Comparison of ENCODE assay signal across 20 cellular contexts in the genomic region with DNA sequence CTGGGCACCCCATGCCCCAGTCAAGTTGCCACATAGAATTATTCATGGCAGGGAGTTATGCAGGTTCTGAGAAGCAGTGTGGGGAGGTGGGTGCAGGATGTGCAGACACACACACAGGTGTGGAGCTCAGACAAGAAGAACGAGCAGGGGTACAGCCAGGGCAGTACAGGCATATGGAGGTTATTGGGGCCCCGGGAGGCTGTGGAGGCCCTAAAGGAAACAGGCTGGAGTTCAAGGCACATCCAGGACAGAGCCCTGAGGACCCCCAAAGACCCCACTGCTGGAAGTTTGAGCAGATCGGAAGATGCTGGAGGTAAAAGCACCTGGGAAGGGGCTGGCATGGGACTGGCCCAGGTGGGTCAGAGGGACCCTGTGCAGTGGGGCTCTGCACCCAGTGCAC.
"Had no signal": no experiment of that assay in that cellular context is flagged by ENCODE, and none has a peak within 500 bp of the region (broad histone marks: within the 10 kb centered on the region; RNA-seq: fewer than 3 reads in every experiment).

No MANE protein-coding gene starts in this region.

- DNase-seq: Kasumi-1, KG1, MM.1S, NCI-H1092 treated with DMSO at 0.1 percent for 48 hours, NCI-H1436, NCI-H187, NCI-H2029, NCI-H2081 treated with DMSO at 0.1 percent for 48 hours, NCI-H2171, NCI-H226, NCI-H446, NCI-H510A, NCI-H524 treated with DMSO at 0.1 percent for 48 hours, NCI-H69, NCI-H774, RPMI8226, SHP77, SK-N-SH, SW 1271 had no signal

- H3K27ac ChIP-seq: HL-60 had no signal

- H3K9ac ChIP-seq: SK-N-SH had no signal

- H3K4me2 ChIP-seq: SK-N-SH had no signal

- H3K9me3 ChIP-seq: SK-N-SH had no signal
